8 cellular contexts compared by ENCODE assay signal in the genomic region with DNA sequence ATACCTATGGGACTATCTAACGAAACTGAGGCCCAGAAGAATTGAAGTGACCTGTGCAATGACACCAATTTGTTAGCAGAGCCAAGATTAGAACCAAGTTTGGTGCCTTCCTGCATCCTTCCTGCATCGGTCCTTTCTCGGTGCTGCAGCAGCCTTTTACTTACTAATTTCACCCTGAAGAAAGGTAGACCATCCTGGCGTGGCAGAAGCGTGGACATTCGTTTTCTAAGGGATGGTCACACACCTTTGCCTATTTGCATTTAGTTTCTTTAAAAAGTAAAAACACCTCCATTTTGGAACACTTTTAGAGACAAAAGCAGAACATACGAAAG. TPM values are rescaled to one million over a fixed set of nuclear protein-coding genes. Genes with fewer than 3 reads are reported as not detected.
DNase-seq lines count a peak whose midpoint lies in the region; ATAC-seq and TF ChIP-seq lines count a peak whose summit lies in the region.

No MANE protein-coding gene starts in this region.

- H3K27ac Mint-ChIP-seq in activated CD4-positive, alpha-beta memory T cell treated with anti-CD3 and anti-CD28 coated beads for 36 hours = peak overlapping the region; percentile 99

- peaks cover 36% of the 10 kb centered on the region for H3K4me1 Mint-ChIP-seq in activated CD4-positive, alpha-beta memory T cell treated with anti-CD3 and anti-CD28 coated beads for 36 hours (ENCODE audit: low read depth)

- H3K9me2 ChIP-seq in hepatocyte (replicated peaks; ENCODE audit: insufficient read depth) = no peaks in the 10 kb centered on the region

- POLR2A ChIA-PET in activated CD4-positive, alpha-beta memory T cell treated with anti-CD3 and anti-CD28 coated beads for 36 hours (lab: Charles Lee) = no interaction called here

- peaks cover 3% of the 10 kb centered on the region; the same call in 1 of the 2 replicates for H3K4me1 ChIP-seq in BE2C
- peaks cover 12% of the 10 kb centered on the region for H3K4me1 ChIP-seq in hepatocyte (ENCODE audit: insufficient read depth)

- intact Hi-C loops in activated CD4-positive, alpha-beta memory T cell treated with anti-CD3 and anti-CD28 coated beads for 36 hours (cut with micrococcal nuclease) = loop anchor here (5.0 to 10.0 kb wide), 2 partner anchors 1231 to 1318 kb away; partner anchors contain the start of genes CAPZA2 and ST7

- peak overlapping the region; percentile 94 for H3K4me3 ChIP-seq in BE2C (ENCODE audit: low read depth, low read length)
- H3K4me3 ChIP-seq in H7 (ENCODE audit: insufficient read depth, low read depth, low read length) = peak overlapping the region; percentile 71
- peak overlapping the region; percentile 42 for H3K4me3 ChIP-seq in hepatocyte
- H3K4me3 ChIP-seq in skin epidermis = peak overlapping the region; percentile 76 to 92 (median 80)

- H4K20me1 ChIP-seq in hepatocyte (ENCODE audit: insufficient read depth, poor library complexity, severe bottlenecking) = no peaks in the 10 kb centered on the region

- ATAC-seq in HG03521 (IDR thresholded peaks at IDR 0.05; ENCODE audit: unreplicated experiment) = no peak

- H2AFZ ChIP-seq in hepatocyte = peak overlapping the region; percentile 70

- H3K27me3 Mint-ChIP-seq in activated CD4-positive, alpha-beta memory T cell treated with anti-CD3 and anti-CD28 coated beads for 36 hours = peaks cover 2% of the 10 kb centered on the region

- DNase-seq in BE2C = no peak
- no peak for DNase-seq in H7
- DNase-seq in activated CD4-positive, alpha-beta memory T cell treated with anti-CD3 and anti-CD28 coated beads for 36 hours = peak; percentile 14
- no peak for DNase-seq in hepatocyte (ENCODE audit: low spot score)
- no peak for DNase-seq in activated CD4-positive, CD25-positive, alpha-beta regulatory T cell treated with anti-CD3 and anti-CD28 coated beads, Interleukin-2, amount 50 U/mL, for 72 hours
- DNase-seq in dermis blood vessel endothelial cell = no peak

- H3K27ac ChIP-seq in hepatocyte (peak overlapping the region; percentile 92), skin epidermis (peak overlapping the region in 20 of 21 experiments; percentile 74 to 97 (median 95))

- H3K27me3 ChIP-seq in BE2C = no peaks in the 10 kb centered on the region
- no peaks in the 10 kb centered on the region for H3K27me3 ChIP-seq in H7 (ENCODE audit: control insufficient read depth, insufficient read depth, low read length)
- no peaks in the 10 kb centered on the region for H3K27me3 ChIP-seq in hepatocyte

- H3K36me3 ChIP-seq in BE2C (peaks cover 9% of the 10 kb centered on the region), H7 (replicated peaks; ENCODE audit: control insufficient read depth, insufficient read depth, low read length) (peaks cover under 1% of the 10 kb centered on the region; the same call in 1 of the 2 replicates), hepatocyte (replicated peaks; ENCODE audit: insufficient read depth, low read depth) (no peaks in the 10 kb centered on the region)

- CTCF ChIA-PET in activated CD4-positive, alpha-beta memory T cell treated with anti-CD3 and anti-CD28 coated beads for 36 hours (lab: Charles Lee) = no interaction called here

- H3K79me2 ChIP-seq in hepatocyte = peaks cover 34% of the 10 kb centered on the region

- peak overlapping the region; percentile 75 for H3K4me2 ChIP-seq in hepatocyte

- H3K9me3 ChIP-seq in BE2C (no peaks in the 10 kb centered on the region), hepatocyte (ENCODE audit: low read depth) (no peaks in the 10 kb centered on the region)

- H3K9me3 Mint-ChIP-seq in activated CD4-positive, alpha-beta memory T cell treated with anti-CD3 and anti-CD28 coated beads for 36 hours = no peaks in the 10 kb centered on the region

- WGBS in hepatocyte (ENCODE audit: low lambda C conversion rate, missing lambda C conversion rate) = 20% methylated on average over 7 of the region's 7 CpGs

- peaks cover 24% of the 10 kb centered on the region for H3K36me3 Mint-ChIP-seq in activated CD4-positive, alpha-beta memory T cell treated with anti-CD3 and anti-CD28 coated beads for 36 hours

- H3K4me3 Mint-ChIP-seq in activated CD4-positive, alpha-beta memory T cell treated with anti-CD3 and anti-CD28 coated beads for 36 hours = peak overlapping the region; percentile 98

- TF ChIP-seq CTCF in BE2C (IDR thresholded peaks at IDR 0.05; ENCODE audit: low read depth, low read length) (no peak), hepatocyte (IDR thresholded peaks at IDR 0.05; ENCODE audit: poor library complexity) (no peak)

RNA-seq across cellular contexts. Expression of gene LSM8, which starts 0.7 kb away (rescaled TPM):
- 19.9 TPM for polyA plus RNA-seq in BE2C (2012; ENCODE audit: insufficient read depth, insufficient read length, low read depth)
- 39.6 and 57.3 TPM in 2 replicates for total RNA-seq in H7 (2014; rRNA removed; shearing (Covaris generic))
- 10 to 100 TPM; 39.1 TPM for total RNA-seq in activated CD4-positive, alpha-beta memory T cell treated with anti-CD3 and anti-CD28 coated beads for 36 hours
- 39.1 and 43.9 TPM in 2 replicates for total RNA-seq in hepatocyte
- polyA plus RNA-seq in hepatocyte = 34.4 and 44.4 TPM in 2 replicates
- total RNA-seq in dermis blood vessel endothelial cell = 34.5 and 40.5 TPM in 2 replicates

RNA-seq across cellular contexts. Expression of gene ANKRD7, which starts 41.3 kb away (rescaled TPM):
- polyA plus RNA-seq in BE2C (2012; ENCODE audit: insufficient read depth, insufficient read length, low read depth) = 0.60 TPM
- total RNA-seq in H7 (2014; rRNA removed; shearing (Covaris generic)) = not detected in 2 replicates
- not detected for total RNA-seq in activated CD4-positive, alpha-beta memory T cell treated with anti-CD3 and anti-CD28 coated beads for 36 hours
- total RNA-seq in hepatocyte = 0.10 TPM in 1 of 2 replicates, not detected in the other
- polyA plus RNA-seq in hepatocyte = 0.34 TPM in 1 of 2 replicates, not detected in the other
- total RNA-seq in dermis blood vessel endothelial cell = 0.51 TPM in 1 of 2 replicates, not detected in the other

Comparison
In these comparisons a context has a peak if more than half of its experiments do, and no peak if none do; other contexts are left out.
1. H3K4me3 ChIP-seq: peak in every context shown above with its lines; median percentile 94 in BE2C; 80 in skin epidermis; 71 in H7; 42 in hepatocyte.